ENCODE assay signal across 16 cellular contexts in genomic region chr20:10637563-10637962, GRCh38. TPM values are rescaled to one million over a fixed set of nuclear protein-coding genes. Genes with fewer than 3 reads are reported as not detected.
A peak's percentile ranks its signal among the peaks of the same experiment; 100 is the strongest.
DNase-seq lines count a peak whose midpoint lies in the region; ATAC-seq, FAIRE-seq and TF ChIP-seq lines count a peak whose summit lies in the region.
"Had no signal": no experiment of that assay in that cellular context is flagged by ENCODE, and none has a peak within 500 bp of the region (broad histone marks: within the 10 kb centered on the region; RNA-seq: fewer than 3 reads in every experiment).

No MANE protein-coding gene starts in this region.

- H3K9me3 ChIP-seq in keratinocyte (ENCODE audit: control insufficient read depth, low read depth, low read length) (no peaks in the 10 kb centered on the region), smooth muscle cell (replicated peaks; ENCODE audit: low read depth) (no peaks in the 10 kb centered on the region)

- FAIRE-seq in keratinocyte (lab: Jason Lieb, UNC), result no peak

- peaks cover 7% of the 10 kb centered on the region for H3K9me1 ChIP-seq in keratinocyte (ENCODE audit: control insufficient read depth, extremely low read depth, insufficient read depth, low read length)

- no peak for TF ChIP-seq POLR2A in NB4 (IDR thresholded peaks at IDR 0.05; ENCODE audit: extremely low read depth, insufficient read length)

- peaks cover 34 to 47% of the 10 kb centered on the region in 2 experiments for H3K36me3 ChIP-seq in keratinocyte (ENCODE audit: control insufficient read depth in 2 of 2, extremely low read depth in 1 of 2, insufficient read depth in 2 of 2, low read length in 2 of 2)
- H3K36me3 ChIP-seq in smooth muscle cell (ENCODE audit: low read depth), result peaks cover 6% of the 10 kb centered on the region

- H3K79me2 ChIP-seq in keratinocyte (ENCODE audit: control insufficient read depth, insufficient read depth, low read length) (peaks cover 32% of the 10 kb centered on the region), smooth muscle cell (ENCODE audit: low read depth) (peaks cover 10% of the 10 kb centered on the region)

- no peak overlapping the region for H3K4me3 ChIP-seq in NB4 (ENCODE audit: low read depth, low read length)
- no peak overlapping the region for H3K4me3 ChIP-seq in keratinocyte (ENCODE audit: control insufficient read depth in 2 of 3, extremely low read depth in 1 of 3, insufficient read depth in 2 of 3, low read depth in 1 of 3, low read length in 3 of 3)
- H3K4me3 ChIP-seq in smooth muscle cell, result no peak overlapping the region

- H3K4me1 ChIP-seq in keratinocyte (ENCODE audit: control insufficient read depth, extremely low read depth, insufficient read depth, low read length) (peaks cover 80% of the 10 kb centered on the region), smooth muscle cell (ENCODE audit: low read depth) (peaks cover 72% of the 10 kb centered on the region)

- H3K27ac ChIP-seq in keratinocyte (ENCODE audit: control insufficient read depth, insufficient read depth, low read length), result peak overlapping the region; percentile 83
- H3K27ac ChIP-seq in smooth muscle cell (ENCODE audit: low read depth), result peak overlapping the region; percentile 33

- H2AFZ ChIP-seq in keratinocyte (ENCODE audit: control insufficient read depth, low read length) (no peak overlapping the region), smooth muscle cell (ENCODE audit: low read depth) (no peak overlapping the region)

- DNase-seq in NB4 (ENCODE audit: low read depth) (peak; percentile 31), brain pericyte (ENCODE audit: low read depth, low spot score) (peak; percentile 88), keratinocyte (ENCODE audit: low read depth, low spot score) (no peak), smooth muscle cell (lab: John Stamatoyannopoulos, UW; ENCODE audit: unreplicated experiment) (no peak), amygdala (lab: John Stamatoyannopoulos, UW) (no peak), CD1c-positive myeloid dendritic cell (ENCODE audit: extremely low spot score) (no peak)
- DNase-seq: activated CD4-positive, alpha-beta T cell treated with anti-CD3 and anti-CD28 coated beads, Interleukin-2, amount 10 ng/mL, durations not matched to agents 7 days and 5 days; activated gamma-delta T cell; COR-L47; effector CD8-positive, alpha-beta T cell; immature natural killer cell; MM.1S; NCI-H526 treated with DMSO at 0.1 percent for 48 hours; nucleus accumbens had no signal

- peak overlapping the region; percentile 56 for H3K9ac ChIP-seq in keratinocyte (ENCODE audit: control insufficient read depth, extremely low read depth, insufficient read depth, low read length)
- no peak overlapping the region for H3K9ac ChIP-seq in smooth muscle cell (ENCODE audit: low read depth)

- H3K4me2 ChIP-seq in keratinocyte (ENCODE audit: control insufficient read depth, extremely low read depth, insufficient read depth, low read depth, low read length) (peak overlapping the region; percentile 33), smooth muscle cell (peak overlapping the region; percentile 30)

- H4K20me1 ChIP-seq in keratinocyte (ENCODE audit: control insufficient read depth, extremely low read depth, insufficient read depth, low read length), result peaks cover 14% of the 10 kb centered on the region
- H4K20me1 ChIP-seq in smooth muscle cell (ENCODE audit: low read depth), result peaks cover 15% of the 10 kb centered on the region

- 55% methylated on average over 6 of the region's 6 CpGs for WGBS in smooth muscle cell (ENCODE audit: low lambda C conversion rate)

- H3F3A ChIP-seq in smooth muscle cell (ENCODE audit: low read depth), result peaks cover 33% of the 10 kb centered on the region

- TF ChIP-seq CTCF in NB4 (IDR thresholded peaks at IDR 0.05; ENCODE audit: low read depth, low read length) (no peak), keratinocyte (optimal IDR thresholded peaks at IDR 0.05 in 1 of 3, IDR thresholded peaks at IDR 0.05 in 1 of 3, conservative IDR thresholded peaks at IDR 0.05 in 1 of 3; ENCODE audit: extremely low read depth in 1 of 3, insufficient read depth in 2 of 3, low read length in 3 of 3) (no peak), smooth muscle cell (IDR thresholded peaks at IDR 0.05; ENCODE audit: borderline replicate concordance, insufficient read depth, poor library complexity, severe bottlenecking) (no peak)

- dilution Hi-C loops in keratinocyte (cut with MboI; ENCODE audit: extremely low pct_ligation_motif_present, low sequenced_read_pairs), result no loop called here

- H3K27me3 ChIP-seq in keratinocyte (ENCODE audit: control insufficient read depth, extremely low read depth, insufficient read depth, low read length) (no peaks in the 10 kb centered on the region), smooth muscle cell (ENCODE audit: low read depth) (no peaks in the 10 kb centered on the region)

- ATAC-seq in HG02884 (IDR thresholded peaks at IDR 0.05; ENCODE audit: unreplicated experiment) (no peak), GM19324 (IDR thresholded peaks at IDR 0.05; ENCODE audit: low FRiP score, unreplicated experiment) (no peak)

RNA-seq across cellular contexts. Expression of gene JAG1, which starts 36.2 kb away (rescaled TPM):
- polyA plus RNA-seq in keratinocyte (82.1 to 117 TPM (median 84.2 TPM) in 3 replicates), smooth muscle cell (45.0 and 73.6 TPM in 2 replicates)
- 69.6 TPM for polyA plus RNA-seq in keratinocyte (2011; ENCODE audit: low read depth)
- polyA plus RNA-seq in keratinocyte (2011; cell fraction: cytosol; rRNA removed), result 27.6 and 29.1 TPM in 2 replicates
- polyA plus RNA-seq in keratinocyte (2011; cell fraction: nucleus; rRNA removed), result 356 and 357 TPM in 2 replicates
- polyA plus RNA-seq in keratinocyte (2012; ENCODE audit: low replicate concordance), result 37.1 and 115 TPM in 2 replicates
- 306 to 390 TPM (median 389 TPM) in 3 replicates for polyA minus RNA-seq in keratinocyte
- polyA minus RNA-seq in keratinocyte (2011; cell fraction: cytosol; rRNA and poly(A)+ RNA removed), result 89.8 TPM
- 497 and 766 TPM in 2 replicates for polyA minus RNA-seq in keratinocyte (2011; cell fraction: nucleus; rRNA and poly(A)+ RNA removed)
- 126 and 135 TPM in 2 replicates for total RNA-seq in smooth muscle cell

Comparison
In these comparisons a context has a peak if more than half of its experiments do, and no peak if none do; other contexts are left out.
1. DNase-seq: peak in NB4 (single experiment) and brain pericyte (single experiment); none in keratinocyte (single experiment), smooth muscle cell (single experiment), amygdala (0 of 56) and CD1c-positive myeloid dendritic cell (single experiment).